In the genomic region with DNA sequence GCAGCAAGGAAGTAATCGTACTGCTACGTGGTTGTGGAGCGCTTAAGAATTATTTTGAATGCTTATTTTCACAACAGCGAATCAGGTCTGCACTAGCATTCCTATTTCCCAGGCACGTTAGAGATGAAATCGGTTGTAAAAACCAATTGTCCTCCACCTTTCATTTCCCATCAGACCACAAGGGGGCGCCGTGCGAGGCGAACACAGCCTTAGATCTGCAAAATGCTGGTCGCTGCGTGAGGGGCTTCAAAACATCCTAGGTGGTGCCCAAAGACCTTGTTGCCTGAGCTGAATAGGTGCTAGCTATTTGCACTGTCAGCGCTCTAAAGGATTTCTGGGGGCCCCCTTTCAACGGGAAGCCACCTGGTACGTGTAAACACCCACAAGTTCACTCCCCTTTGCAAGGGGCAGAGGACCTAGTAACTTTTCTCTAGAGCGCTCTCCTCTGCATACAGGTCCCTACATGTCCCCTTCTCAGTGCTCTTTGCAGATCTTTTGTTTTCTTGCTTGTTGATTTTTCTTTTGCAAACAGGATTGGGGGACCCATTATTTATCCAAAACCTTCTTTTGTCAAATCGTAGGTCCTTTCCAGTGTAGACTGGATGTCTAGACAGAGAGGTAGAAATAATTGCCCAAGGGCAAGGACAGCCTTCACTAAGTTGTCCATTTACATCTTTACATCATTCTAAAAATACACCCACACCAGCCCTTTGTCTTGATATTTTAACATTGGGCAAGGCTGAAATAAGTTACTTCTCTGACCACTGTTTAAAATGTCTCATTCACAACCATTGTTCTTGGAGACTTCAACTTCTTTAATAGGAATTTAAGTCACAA, we compare ENCODE assay signal across 8 cellular contexts. TPM values are rescaled to one million over a fixed set of nuclear protein-coding genes. Genes with fewer than 3 reads are reported as not detected.
DNase-seq lines count a peak whose midpoint lies in the region; ATAC-seq, FAIRE-seq and TF ChIP-seq lines count a peak whose summit lies in the region.

No MANE protein-coding gene starts in this region.

- H3K9me1 ChIP-seq in endothelial cell of umbilical vein (replicated peaks; ENCODE audit: control insufficient read depth, extremely low read depth, insufficient read depth, low read length): no peaks in the 10 kb centered on the region

- ATAC-seq in GM19035 (IDR thresholded peaks at IDR 0.05; ENCODE audit: unreplicated experiment): peak; percentile 63
- ATAC-seq in naive B cell (ENCODE audit: low read depth in 2 of 2): peak; percentile 53 to 70
- ATAC-seq in stimulated activated memory B cell treated with anti-CD40 and anti-IgM and Interleukin-4, amounts not matched to agents 10 μg/mL and 1 μg/mL and 100 μg/mL, for 72 hours: peak; percentile 59
- no peak for ATAC-seq in HG02981 (IDR thresholded peaks at IDR 0.05; ENCODE audit: unreplicated experiment)

- H3K4me3 Mint-ChIP-seq in naive B cell: peak overlapping the region in 7 of 8 donors; percentile 17 to 77 (median 54)
- peak overlapping the region; percentile 35 for H3K4me3 Mint-ChIP-seq in stimulated activated memory B cell treated with anti-CD40 and anti-IgM and Interleukin-4, amounts not matched to agents 10 μg/mL and 1 μg/mL and 100 μg/mL, for 72 hours

- POLR2A ChIA-PET in AG04450 (lab: Yijun Ruan, JAX): no interaction called here
- POLR2A ChIA-PET in endothelial cell of umbilical vein (lab: Charles Lee): no interaction called here

- no peaks in the 10 kb centered on the region for H3K36me3 ChIP-seq in endothelial cell of umbilical vein (ENCODE audit: control insufficient read depth in 2 of 2, extremely low read depth in 1 of 2, insufficient read depth in 2 of 2, low read length in 2 of 2)

- peak overlapping the region in 1 of 6 donors; percentile 41 for H3K27ac Mint-ChIP-seq in naive B cell
- no peak overlapping the region for H3K27ac Mint-ChIP-seq in stimulated activated memory B cell treated with anti-CD40 and anti-IgM and Interleukin-4, amounts not matched to agents 10 μg/mL and 1 μg/mL and 100 μg/mL, for 72 hours

- H3K4me3 ChIP-seq in AG04450 (ENCODE audit: low read depth, low read length) (no peak overlapping the region), endothelial cell of umbilical vein (replicated peaks in 1 of 3; ENCODE audit: insufficient read depth in 1 of 3, low read depth in 1 of 3, low read length in 3 of 3) (no peak overlapping the region)

- H3K4me2 ChIP-seq in endothelial cell of umbilical vein (ENCODE audit: insufficient read depth, low read length): no peak overlapping the region

- DNase-seq in AG04450 (ENCODE audit: low read depth, low spot score) (no peak), NCI-H69 (lab: John Stamatoyannopoulos, UW) (peak; percentile 82), endothelial cell of umbilical vein (ENCODE audit: low read depth, low spot score) (peak; percentile 71), naive B cell (peak; percentile 66)
- peak; percentile 58 to 61 for DNase-seq in activated CD8-positive, alpha-beta memory T cell treated with anti-CD3 and anti-CD28 coated beads for 4 hours (ENCODE audit: low read depth in 2 of 2)

- H4K20me1 ChIP-seq in endothelial cell of umbilical vein (replicated peaks; ENCODE audit: control insufficient read depth, extremely low read depth, insufficient read depth, low read length): no peaks in the 10 kb centered on the region

- H3K27me3 Mint-ChIP-seq in naive B cell: no peaks in the 10 kb centered on the region
- H3K27me3 Mint-ChIP-seq in stimulated activated memory B cell treated with anti-CD40 and anti-IgM and Interleukin-4, amounts not matched to agents 10 μg/mL and 1 μg/mL and 100 μg/mL, for 72 hours: no peaks in the 10 kb centered on the region

- CTCF ChIA-PET in AG04450 (lab: Charles Lee): interaction anchor here (0.5 to 4.4 kb wide), 20 partner anchors 10 to 323 kb away, joined by 3 to 51 read pairs (median 4); a partner anchor contains a TSS
- CTCF ChIA-PET in endothelial cell of umbilical vein (lab: Charles Lee): interaction anchor here (0.8 to 6.2 kb wide), 15 partner anchors 12 to 329 kb away, joined by 3 to 70 read pairs (median 3); a partner anchor contains a TSS

- H2AFZ ChIP-seq in endothelial cell of umbilical vein (ENCODE audit: low read depth, low read length): no peak overlapping the region

- no peaks in the 10 kb centered on the region for H3K27me3 ChIP-seq in AG04450 (ENCODE audit: control insufficient read depth, insufficient read depth, low read length)
- H3K27me3 ChIP-seq in endothelial cell of umbilical vein (ENCODE audit: control insufficient read depth in 2 of 2, insufficient read depth in 2 of 2, low read length in 2 of 2): no peaks in the 10 kb centered on the region

- no peaks in the 10 kb centered on the region for H3K79me2 ChIP-seq in endothelial cell of umbilical vein (ENCODE audit: control insufficient read depth, insufficient read depth, low read length)

- no peak overlapping the region for H3K9ac ChIP-seq in endothelial cell of umbilical vein (replicated peaks; ENCODE audit: extremely low read depth, insufficient read depth, low read length)

- dilution Hi-C loops in endothelial cell of umbilical vein (cut with MboI; ENCODE audit: extremely low pct_ligation_motif_present, low sequenced_read_pairs): no loop called here

- TF ChIP-seq CTCF in AG04450 (IDR thresholded peaks at IDR 0.05; ENCODE audit: low read depth, low read length): peak; percentile 80
- TF ChIP-seq CTCF in endothelial cell of umbilical vein (IDR thresholded peaks at IDR 0.05; ENCODE audit: extremely low read depth in 1 of 2, insufficient read depth in 1 of 2, low read depth in 1 of 2, low read length in 2 of 2): peak; percentile 78 to 82

- H3K9me3 ChIP-seq in AG04450 (ENCODE audit: control insufficient read depth, insufficient read depth, low read length) (no peaks in the 10 kb centered on the region; the same call in 1 of the 2 replicates), endothelial cell of umbilical vein (replicated peaks; ENCODE audit: control insufficient read depth, insufficient read depth, low read length) (no peaks in the 10 kb centered on the region)

- H3K36me3 Mint-ChIP-seq in naive B cell: no peaks in the 10 kb centered on the region
- H3K36me3 Mint-ChIP-seq in stimulated activated memory B cell treated with anti-CD40 and anti-IgM and Interleukin-4, amounts not matched to agents 10 μg/mL and 1 μg/mL and 100 μg/mL, for 72 hours: no peaks in the 10 kb centered on the region

- H3K27ac ChIP-seq in AG04450 (ENCODE audit: low read depth, low read length) (no peak overlapping the region), endothelial cell of umbilical vein (ENCODE audit: insufficient read depth, low read depth, low read length) (no peak overlapping the region)

- no peaks in the 10 kb centered on the region for H3K9me3 Mint-ChIP-seq in naive B cell
- no peaks in the 10 kb centered on the region for H3K9me3 Mint-ChIP-seq in stimulated activated memory B cell treated with anti-CD40 and anti-IgM and Interleukin-4, amounts not matched to agents 10 μg/mL and 1 μg/mL and 100 μg/mL, for 72 hours

- peaks cover 9 to 23% (median 11%) of the 10 kb centered on the region in 3 donors for H3K4me1 Mint-ChIP-seq in naive B cell
- peaks cover 11% of the 10 kb centered on the region for H3K4me1 Mint-ChIP-seq in stimulated activated memory B cell treated with anti-CD40 and anti-IgM and Interleukin-4, amounts not matched to agents 10 μg/mL and 1 μg/mL and 100 μg/mL, for 72 hours

- H3K4me1 ChIP-seq in endothelial cell of umbilical vein (ENCODE audit: control insufficient read depth, extremely low read depth, insufficient read depth, low read length): no peaks in the 10 kb centered on the region

- intact Hi-C loops in endothelial cell of umbilical vein (cut with micrococcal nuclease): loop anchor here (1.0 kb wide), 5 partner anchors 28 to 324 kb away; a partner anchor contains a TSS

- peak; percentile 91 for FAIRE-seq in endothelial cell of umbilical vein (lab: Jason Lieb, UNC)

- TF ChIP-seq POLR2A in endothelial cell of umbilical vein (IDR thresholded peaks at IDR 0.05; ENCODE audit: low read depth, low read length): no peak

- BruUV-seq in endothelial cell of umbilical vein (replicated peaks; lab: Mats Ljungman, UMichigan): no TSS peak

TF ChIP-seq in endothelial cell of umbilical vein, 7 proteins besides CTCF, POLR2A, EP300 and RAD21:
- TF ChIP-seq POLR2AphosphoS5 (IDR thresholded peaks at IDR 0.05; ENCODE audit: insufficient read depth, low read depth, low read length): no peak
- TF ChIP-seq FOS (IDR thresholded peaks at IDR 0.05; ENCODE audit: borderline replicate concordance, insufficient read depth, low read length): no peak
- TF ChIP-seq JUN (IDR thresholded peaks at IDR 0.05; ENCODE audit: borderline replicate concordance, insufficient read depth, insufficient read length, low read depth): no peak
- TF ChIP-seq EZH2 (IDR thresholded peaks at IDR 0.05; ENCODE audit: borderline replicate concordance, low read depth, low read length, severe bottlenecking): no peak
- TF ChIP-seq MYC (IDR thresholded peaks at IDR 0.05; ENCODE audit: low read depth, low read length): no peak
- TF ChIP-seq GATA2 (IDR thresholded peaks at IDR 0.05; ENCODE audit: insufficient read depth, insufficient read length, low read depth, low read length): no peak
- TF ChIP-seq, protein P1, sequence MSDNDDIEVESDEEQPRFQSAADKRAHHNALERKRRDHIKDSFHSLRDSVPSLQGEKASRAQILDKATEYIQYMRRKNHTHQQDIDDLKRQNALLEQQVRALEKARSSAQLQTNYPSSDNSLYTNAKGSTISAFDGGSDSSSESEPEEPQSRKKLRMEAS (IDR thresholded peaks at IDR 0.05; ENCODE audit: insufficient read depth, insufficient read length): no peak

RNA-seq across cellular contexts. Expression of a gene that starts 59.7 kb away (rescaled TPM):
- 7.2 and 10.9 TPM in 2 replicates for polyA plus RNA-seq in AG04450 (2011; rRNA removed)
- polyA minus RNA-seq in AG04450 (2011; rRNA and poly(A)+ RNA removed): 17.2 and 31.1 TPM in 2 replicates
- 55.2 and 73.0 TPM in 2 replicates for total RNA-seq in endothelial cell of umbilical vein
- 61.0 and 69.8 TPM in 2 replicates for polyA plus RNA-seq in endothelial cell of umbilical vein
- polyA plus RNA-seq in endothelial cell of umbilical vein (2011; cell fraction: cytosol; rRNA removed): 50.2 and 54.6 TPM in 2 replicates
- 129 and 134 TPM in 2 replicates for polyA plus RNA-seq in endothelial cell of umbilical vein (2011; cell fraction: nucleus; rRNA removed)
- 41.1 and 43.9 TPM in 2 replicates for polyA plus RNA-seq in endothelial cell of umbilical vein (2012)
- 132 and 144 TPM in 2 replicates for polyA minus RNA-seq in endothelial cell of umbilical vein
- polyA minus RNA-seq in endothelial cell of umbilical vein (2011; cell fraction: cytosol; rRNA and poly(A)+ RNA removed): 3.8 TPM
- polyA minus RNA-seq in endothelial cell of umbilical vein (2011; cell fraction: nucleus; rRNA and poly(A)+ RNA removed): 133 and 155 TPM in 2 replicates
- 10 to 100 TPM; 42.0 to 80.5 (median 48.1) TPM for polyA plus RNA-seq in naive B cell (ENCODE audit: low read depth in 6 of 6)
